Comparison of ENCODE assay signal across 11 cellular contexts in genomic region chr1:24900985-24901781, GRCh38. TPM values are rescaled to one million over a fixed set of nuclear protein-coding genes. Genes with fewer than 3 reads are reported as not detected.
DNase-seq lines count a peak whose midpoint lies in the region; ATAC-seq and TF ChIP-seq lines count a peak whose summit lies in the region.
"Had no signal": no experiment of that assay in that cellular context is flagged by ENCODE, and none has a peak within 500 bp of the region (broad histone marks: within the 10 kb centered on the region; RNA-seq: fewer than 3 reads in every experiment).

No MANE protein-coding gene starts in this region.

- peak; percentile 44 for TF ChIP-seq POLR2A in GM18505 (IDR thresholded peaks at IDR 0.05; ENCODE audit: borderline replicate concordance, extremely low read depth, insufficient read depth, insufficient read length)

- no peak overlapping the region for H3K27ac ChIP-seq in CD8-positive, alpha-beta T cell (ENCODE audit: low read depth, low read length)
- H3K27ac ChIP-seq: ovary had no signal

- no peaks in the 10 kb centered on the region for H3K27me3 Mint-ChIP-seq in CD8-positive, alpha-beta T cell (ENCODE audit: low read depth)
- H3K27me3 Mint-ChIP-seq in activated T-helper 2 cell treated with anti-CD3 and anti-CD28 coated beads, Interferon-gamma antibody, Interleukin-2, Interleukin-4, amounts not matched to agents 10 μg/mL and 5 μg/mL and 100 μg/mL, durations not matched to agents 14 hours and 24 hours and 36 hours (ENCODE audit: low read depth) = no peaks in the 10 kb centered on the region

- CTCF ChIA-PET in CD8-positive, alpha-beta T cell (lab: Charles Lee) = interaction anchor here (1.0 to 1.6 kb wide), 4 partner anchors 10 to 137 kb away, joined by 3 to 6 read pairs (median 4); no protein-coding TSS in a partner anchor

- peaks cover 30% of the 10 kb centered on the region for H3K4me1 ChIP-seq in CD8-positive, alpha-beta T cell (ENCODE audit: insufficient read depth, low read length)

- no peak overlapping the region for H3K4me3 Mint-ChIP-seq in CD8-positive, alpha-beta T cell
- no peak overlapping the region for H3K4me3 Mint-ChIP-seq in activated T-helper 2 cell treated with anti-CD3 and anti-CD28 coated beads, Interferon-gamma antibody, Interleukin-2, Interleukin-4, amounts not matched to agents 10 μg/mL and 5 μg/mL and 100 μg/mL, durations not matched to agents 14 hours and 24 hours and 36 hours (ENCODE audit: low read depth)

- H3K9me3 Mint-ChIP-seq in CD8-positive, alpha-beta T cell = no peaks in the 10 kb centered on the region
- H3K9me3 Mint-ChIP-seq in activated T-helper 2 cell treated with anti-CD3 and anti-CD28 coated beads, Interferon-gamma antibody, Interleukin-2, Interleukin-4, amounts not matched to agents 10 μg/mL and 5 μg/mL and 100 μg/mL, durations not matched to agents 14 hours and 24 hours and 36 hours = no peaks in the 10 kb centered on the region

- no peak for TF ChIP-seq CTCF in CD8-positive, alpha-beta T cell (IDR thresholded peaks at IDR 0.05)
- TF ChIP-seq CTCF in omental fat pad (IDR thresholded peaks at IDR 0.05) = no peak

- DNase-seq in CD8-positive, alpha-beta T cell = peak in 3 of 7 experiments; percentile 10 to 46 (median 16)
- no peak for DNase-seq in activated T-helper 2 cell treated with anti-CD3 and anti-CD28 coated beads, Interferon-gamma antibody, Interleukin-2, Interleukin-4, amounts not matched to agents 10 μg/mL and 5 μg/mL and 100 μg/mL, durations not matched to agents 14 hours and 24 hours and 36 hours (ENCODE audit: low spot score)
- DNase-seq in omental fat pad (ENCODE audit: low spot score) = peak; percentile 14
- no peak for DNase-seq in cortex of kidney (lab: John Stamatoyannopoulos, UW)
- no peak for DNase-seq in T1000 (lab: John Stamatoyannopoulos, UW)
- DNase-seq: GDM1; mammary epithelial cell; ovary; stimulated activated naive CD4-positive, alpha-beta T cell had no signal

- POLR2A ChIA-PET in CD8-positive, alpha-beta T cell (lab: Charles Lee) = interaction anchor here (0.6 to 1.7 kb wide), 4 partner anchors 27 to 420 kb away, joined by 3 to 6 read pairs (median 4); no protein-coding TSS in a partner anchor

- intact Hi-C loops in CD8-positive, alpha-beta T cell (cut with DNase I, micrococcal nuclease) = no loop called here
- intact Hi-C loops in activated T-helper 2 cell treated with anti-CD3 and anti-CD28 coated beads, Interferon-gamma antibody, Interleukin-2, Interleukin-4, amounts not matched to agents 10 μg/mL and 5 μg/mL and 100 μg/mL, durations not matched to agents 14 hours and 24 hours and 36 hours (cut with micrococcal nuclease) = no loop called here

- peaks cover 59% of the 10 kb centered on the region for H3K36me3 Mint-ChIP-seq in CD8-positive, alpha-beta T cell
- H3K36me3 Mint-ChIP-seq in activated T-helper 2 cell treated with anti-CD3 and anti-CD28 coated beads, Interferon-gamma antibody, Interleukin-2, Interleukin-4, amounts not matched to agents 10 μg/mL and 5 μg/mL and 100 μg/mL, durations not matched to agents 14 hours and 24 hours and 36 hours (ENCODE audit: low read depth) = peaks cover 62% of the 10 kb centered on the region

- no peaks in the 10 kb centered on the region for H3K9me3 ChIP-seq in CD8-positive, alpha-beta T cell (ENCODE audit: low read length)
- H3K9me3 ChIP-seq: ovary had no signal

- no peaks in the 10 kb centered on the region for H3K27me3 ChIP-seq in CD8-positive, alpha-beta T cell (ENCODE audit: insufficient read depth, low read length)
- H3K27me3 ChIP-seq: ovary had no signal

- peak overlapping the region; percentile 64 for H3K27ac Mint-ChIP-seq in CD8-positive, alpha-beta T cell
- H3K27ac Mint-ChIP-seq in activated T-helper 2 cell treated with anti-CD3 and anti-CD28 coated beads, Interferon-gamma antibody, Interleukin-2, Interleukin-4, amounts not matched to agents 10 μg/mL and 5 μg/mL and 100 μg/mL, durations not matched to agents 14 hours and 24 hours and 36 hours = peak overlapping the region; percentile 33

- no peak for ATAC-seq in CD8-positive, alpha-beta T cell
- ATAC-seq in GM18505 (IDR thresholded peaks at IDR 0.05; ENCODE audit: unreplicated experiment) (no peak), omental fat pad (ENCODE audit: low FRiP score) (no peak), GM19351 (IDR thresholded peaks at IDR 0.05; ENCODE audit: unreplicated experiment) (no peak)

- H3K36me3 ChIP-seq in CD8-positive, alpha-beta T cell (ENCODE audit: insufficient read depth, low read length) = peaks cover 48% of the 10 kb centered on the region
- H3K36me3 ChIP-seq: ovary had no signal

- H3K4me1 Mint-ChIP-seq in CD8-positive, alpha-beta T cell (ENCODE audit: low read depth) = peaks cover 39% of the 10 kb centered on the region
- peaks cover 10% of the 10 kb centered on the region for H3K4me1 Mint-ChIP-seq in activated T-helper 2 cell treated with anti-CD3 and anti-CD28 coated beads, Interferon-gamma antibody, Interleukin-2, Interleukin-4, amounts not matched to agents 10 μg/mL and 5 μg/mL and 100 μg/mL, durations not matched to agents 14 hours and 24 hours and 36 hours (ENCODE audit: low read depth)

- H3K4me3 ChIP-seq in CD8-positive, alpha-beta T cell (ENCODE audit: low read depth, low read length) = no peak overlapping the region
- H3K4me3 ChIP-seq: ovary had no signal

RNA-seq across cellular contexts. Expression of gene RUNX3, which starts 28.9 kb away (rescaled TPM):
- 100 to 1,000 TPM; 423 to 424 TPM for total RNA-seq in CD8-positive, alpha-beta T cell
- total RNA-seq in activated T-helper 2 cell treated with anti-CD3 and anti-CD28 coated beads, Interferon-gamma antibody, Interleukin-2, Interleukin-4, amounts not matched to agents 10 μg/mL and 5 μg/mL and 100 μg/mL, durations not matched to agents 14 hours and 24 hours and 36 hours = 129 and 135 TPM in 2 replicates
- 1 to 10 TPM; 1.6 to 6.7 (median 3.8) TPM for total RNA-seq in omental fat pad

Comparison
In these comparisons a context has a peak if more than half of its experiments do, and no peak if none do; other contexts are left out.
1. RNA of gene RUNX3, which starts 28.9 kb away (total RNA-seq): 423 to 424 TPM in CD8-positive, alpha-beta T cell and 129 to 135 TPM in activated T-helper 2 cell treated with anti-CD3 and anti-CD28 coated beads, Interferon-gamma antibody, Interleukin-2, Interleukin-4, amounts not matched to agents 10 μg/mL and 5 μg/mL and 100 μg/mL, durations not matched to agents 14 hours and 24 hours and 36 hours; 1.6 to 6.7 TPM in omental fat pad; every median in the first group is over 10 times any median in the second.